2 cellular contexts compared by ENCODE assay signal in genomic region chr9:31146485-31147166, GRCh38.
TF ChIP-seq lines count a peak whose summit lies in the region.

No MANE protein-coding gene starts in this region.

TF ChIP-seq in GM12878, 131 proteins besides CTCF, POLR2A, EP300 and RAD21 (continued from another document):
- no peak for TF ChIP-seq ZBTB33 (IDR thresholded peaks at IDR 0.05)
- TF ChIP-seq BCL3 (IDR thresholded peaks at IDR 0.05; ENCODE audit: borderline replicate concordance, insufficient read depth, low read depth, low read length, poor library complexity, severe bottlenecking) = no peak
- no peak for TF ChIP-seq FOXM1 (IDR thresholded peaks at IDR 0.05; ENCODE audit: low read depth, low read length)
- TF ChIP-seq E2F4 (IDR thresholded peaks at IDR 0.05; ENCODE audit: low read depth, low read length) = no peak
- TF ChIP-seq JUNB (IDR thresholded peaks at IDR 0.05) = no peak; the same call in 1 of the 2 replicates
- TF ChIP-seq NR2F1 (conservative IDR thresholded peaks at IDR 0.05) = no peak
- no peak for TF ChIP-seq SUZ12 (IDR thresholded peaks at IDR 0.05; ENCODE audit: unreplicated experiment)
- TF ChIP-seq USF2 (IDR thresholded peaks at IDR 0.05; ENCODE audit: borderline replicate concordance, low read depth, low read length) = no peak
- no peak for TF ChIP-seq DPF2 (IDR thresholded peaks at IDR 0.05)
- no peak for TF ChIP-seq ASH2L (IDR thresholded peaks at IDR 0.05; ENCODE audit: borderline replicate concordance, low read depth)
- TF ChIP-seq ZBED1 (IDR thresholded peaks at IDR 0.05; ENCODE audit: borderline replicate concordance) = no peak
- no peak for TF ChIP-seq SP1 (IDR thresholded peaks at IDR 0.05; ENCODE audit: low read depth, low read length)
- TF ChIP-seq SMC3 (IDR thresholded peaks at IDR 0.05; ENCODE audit: borderline replicate concordance, low read length) = no peak
- no peak for TF ChIP-seq FOS (IDR thresholded peaks at IDR 0.05; ENCODE audit: borderline replicate concordance, extremely low read depth, insufficient read length)

TF ChIP-seq in GM23338, 12 proteins besides CTCF, POLR2A, EP300 and RAD21 (continued from another document):
- TF ChIP-seq REST (IDR thresholded peaks at IDR 0.05; ENCODE audit: unreplicated experiment) (no peak), EZH2 (IDR thresholded peaks at IDR 0.05; ENCODE audit: low read depth, unreplicated experiment) (no peak), ZNF114 (CRISPR knock-in tag; IDR thresholded peaks at IDR 0.05) (no peak), NANOG (IDR thresholded peaks at IDR 0.05; ENCODE audit: borderline replicate concordance) (no peak), STAT1 (IDR thresholded peaks at IDR 0.05; ENCODE audit: unreplicated experiment) (no peak), ETS1 (IDR thresholded peaks at IDR 0.05) (no peak), EZH2phosphoT487 (IDR thresholded peaks at IDR 0.05; ENCODE audit: unreplicated experiment) (no peak), ZNF331 (CRISPR knock-in tag; IDR thresholded peaks at IDR 0.05; ENCODE audit: low read depth) (no peak), CREB1 (CRISPR knock-in tag; IDR thresholded peaks at IDR 0.05; ENCODE audit: low read depth) (no peak), ZNF462 (CRISPR knock-in tag; IDR thresholded peaks at IDR 0.05) (no peak)
